21 cellular contexts compared by ENCODE assay signal in genomic region chr22:19991645-19992451, GRCh38. TPM values are rescaled to one million over a fixed set of nuclear protein-coding genes. Genes with fewer than 3 reads are reported as not detected.
DNase-seq lines count a peak whose midpoint lies in the region; ATAC-seq and TF ChIP-seq lines count a peak whose summit lies in the region.
"Had no signal": no experiment of that assay in that cellular context is flagged by ENCODE, and none has a peak within 500 bp of the region (broad histone marks: within the 10 kb centered on the region; RNA-seq: fewer than 3 reads in every experiment).

No MANE protein-coding gene starts in this region.

- H3K4ac ChIP-seq in H9 (ENCODE audit: low read depth, low read length) = no peak overlapping the region

- no peak overlapping the region for H3K18ac ChIP-seq in H9 (ENCODE audit: insufficient read length, low read depth, low read length)

- H4K5ac ChIP-seq in H9 (ENCODE audit: insufficient read length, low read depth, low read length) = no peak overlapping the region

- H3K4me3 Mint-ChIP-seq in H9 (no peak overlapping the region; a peak in 1 of 5 replicates), brain (no peak overlapping the region)
- H3K4me3 Mint-ChIP-seq in activated CD4-positive, alpha-beta memory T cell treated with anti-CD3 and anti-CD28 coated beads, Interleukin-2, amount 10 ng/mL, durations not matched to agents 7 days and 5 days = no peak overlapping the region
- no peak overlapping the region for H3K4me3 Mint-ChIP-seq in stimulated activated effector memory CD8-positive, alpha-beta T cell treated with anti-CD3 and anti-CD28 coated beads, Interleukin-12 subunit alpha, Interleukin-12 subunit beta, amount 100 ng/mL, for 72 hours
- H3K4me3 Mint-ChIP-seq: neural progenitor cell; T-helper 1 cell treated with Interleukin-12 subunit alpha and Interleukin-12 subunit beta and Interleukin-4 antibody, amounts not matched to agents 30 μg/mL and 1 μg/mL, for 36 hours had no signal

- H2BK12ac ChIP-seq in H9 (ENCODE audit: insufficient read length, low read depth, low read length) = no peak overlapping the region

- H3K27ac Mint-ChIP-seq in H9 = no peak overlapping the region
- peak overlapping the region in 3 of 5 experiments; percentile 35 to 80 (median 59) for H3K27ac Mint-ChIP-seq in brain
- no peak overlapping the region for H3K27ac Mint-ChIP-seq in activated CD4-positive, alpha-beta memory T cell treated with anti-CD3 and anti-CD28 coated beads, Interleukin-2, amount 10 ng/mL, durations not matched to agents 7 days and 5 days
- H3K27ac Mint-ChIP-seq in stimulated activated effector memory CD8-positive, alpha-beta T cell treated with anti-CD3 and anti-CD28 coated beads, Interleukin-12 subunit alpha, Interleukin-12 subunit beta, amount 100 ng/mL, for 72 hours = no peak overlapping the region
- H3K27ac Mint-ChIP-seq: activated T-helper 2 cell treated with anti-CD3 and anti-CD28 coated beads, Interferon-gamma antibody, Interleukin-2, Interleukin-4, amounts not matched to agents 10 μg/mL and 5 μg/mL and 100 μg/mL, durations not matched to agents 14 hours and 24 hours and 36 hours; T-helper 1 cell treated with Interleukin-12 subunit alpha and Interleukin-12 subunit beta and Interleukin-4 antibody, amounts not matched to agents 30 μg/mL and 1 μg/mL, for 36 hours had no signal

- no peaks in the 10 kb centered on the region for H3K79me2 ChIP-seq in H9 (ENCODE audit: insufficient read depth, low read length)

- H3K4me3 ChIP-seq in effector memory CD4-positive, alpha-beta T cell (ENCODE audit: insufficient read depth, low read depth, low read length, poor library complexity, severe bottlenecking) = no peak overlapping the region
- H3K4me3 ChIP-seq: neural progenitor cell, suprapubic skin had no signal

- no peaks in the 10 kb centered on the region; the same call in 1 of the 2 replicates for H3K27me3 Mint-ChIP-seq in H9 (ENCODE audit: low read depth)
- H3K27me3 Mint-ChIP-seq in brain = no peaks in the 10 kb centered on the region
- no peaks in the 10 kb centered on the region for H3K27me3 Mint-ChIP-seq in activated CD4-positive, alpha-beta memory T cell treated with anti-CD3 and anti-CD28 coated beads, Interleukin-2, amount 10 ng/mL, durations not matched to agents 7 days and 5 days

- H3K27ac ChIP-seq in H9 (ENCODE audit: insufficient read length, low read depth, low read length) (no peak overlapping the region), layer of hippocampus (ENCODE audit: low read depth, low read length) (peak overlapping the region; percentile 53), substantia nigra (ENCODE audit: low read depth, low read length, poor library complexity, severe bottlenecking) (no peak overlapping the region)
- H3K27ac ChIP-seq in effector memory CD4-positive, alpha-beta T cell (ENCODE audit: insufficient read depth, low read length, poor library complexity, severe bottlenecking) = no peak overlapping the region
- H3K27ac ChIP-seq: epithelial cell of prostate, HL-60, neural progenitor cell, suprapubic skin had no signal

- H3K9me3 Mint-ChIP-seq in H9 = no peaks in the 10 kb centered on the region; a peak in 1 of 5 replicates
- H3K9me3 Mint-ChIP-seq in brain = no peaks in the 10 kb centered on the region
- no peaks in the 10 kb centered on the region for H3K9me3 Mint-ChIP-seq in activated CD4-positive, alpha-beta memory T cell treated with anti-CD3 and anti-CD28 coated beads, Interleukin-2, amount 10 ng/mL, durations not matched to agents 7 days and 5 days
- H3K9me3 Mint-ChIP-seq in stimulated activated effector memory CD8-positive, alpha-beta T cell treated with anti-CD3 and anti-CD28 coated beads, Interleukin-12 subunit alpha, Interleukin-12 subunit beta, amount 100 ng/mL, for 72 hours = no peaks in the 10 kb centered on the region
- H3K9me3 Mint-ChIP-seq: activated T-helper 2 cell treated with anti-CD3 and anti-CD28 coated beads, Interferon-gamma antibody, Interleukin-2, Interleukin-4, amounts not matched to agents 10 μg/mL and 5 μg/mL and 100 μg/mL, durations not matched to agents 14 hours and 24 hours and 36 hours; neural progenitor cell; T-helper 1 cell treated with Interleukin-12 subunit alpha and Interleukin-12 subunit beta and Interleukin-4 antibody, amounts not matched to agents 30 μg/mL and 1 μg/mL, for 36 hours had no signal

- peaks cover 0 to 14% of the 10 kb centered on the region in 2 experiments; a peak in 2 of 4 replicates for H3K4me1 Mint-ChIP-seq in H9
- peaks cover 25% of the 10 kb centered on the region for H3K4me1 Mint-ChIP-seq in brain
- no peaks in the 10 kb centered on the region for H3K4me1 Mint-ChIP-seq in activated CD4-positive, alpha-beta memory T cell treated with anti-CD3 and anti-CD28 coated beads, Interleukin-2, amount 10 ng/mL, durations not matched to agents 7 days and 5 days
- H3K4me1 Mint-ChIP-seq in stimulated activated effector memory CD8-positive, alpha-beta T cell treated with anti-CD3 and anti-CD28 coated beads, Interleukin-12 subunit alpha, Interleukin-12 subunit beta, amount 100 ng/mL, for 72 hours = no peaks in the 10 kb centered on the region

- H3K23ac ChIP-seq in H9 (ENCODE audit: insufficient read length, low read depth, low read length) = no peak overlapping the region

- no peak overlapping the region for H2AFZ ChIP-seq in H9 (ENCODE audit: low read length)
- H2AFZ ChIP-seq: neural progenitor cell had no signal

- no CpG with 5 or more reads among the region's 23 CpGs for WGBS in H9 (ENCODE audit: extremely low coverage, insufficient read length, low lambda C conversion rate)

- H3T11ph ChIP-seq in H9 (ENCODE audit: low read length) = no peak overlapping the region

- H4K20me1 ChIP-seq in H9 (ENCODE audit: control insufficient read depth, insufficient read depth, insufficient read length) = no peaks in the 10 kb centered on the region

- H2BK20ac ChIP-seq in H9 (ENCODE audit: low read depth, low read length, poor library complexity, severe bottlenecking) = no peak overlapping the region

- H4K8ac ChIP-seq in H9 (replicated peaks; ENCODE audit: insufficient read length, low read depth, low read length) = no peak overlapping the region

- CTCF ChIA-PET in activated CD4-positive, alpha-beta memory T cell treated with anti-CD3 and anti-CD28 coated beads, Interleukin-2, amount 10 ng/mL, durations not matched to agents 7 days and 5 days (lab: Charles Lee) = no interaction called here

- no peak overlapping the region for H4K91ac ChIP-seq in H9 (ENCODE audit: insufficient read length, low read depth, low read length)

- ATAC-seq in stimulated activated effector memory CD8-positive, alpha-beta T cell treated with anti-CD3 and anti-CD28 coated beads, Interleukin-12 subunit alpha, Interleukin-12 subunit beta, amount 100 ng/mL, for 72 hours = no peak

- H2AK5ac ChIP-seq in H9 (ENCODE audit: insufficient read length, low read length) = no peak overlapping the region

- POLR2A ChIA-PET in activated CD4-positive, alpha-beta memory T cell treated with anti-CD3 and anti-CD28 coated beads, Interleukin-2, amount 10 ng/mL, durations not matched to agents 7 days and 5 days (lab: Charles Lee) = interaction anchor here (2.0 kb wide), 1 partner anchor 29 kb away, joined by 6 read pairs; the partner anchor contains the start of gene TANGO2

- H3K56ac ChIP-seq in H9 (ENCODE audit: insufficient read length, low read depth, low read length) = no peak overlapping the region

- H3K23me2 ChIP-seq in H9 (ENCODE audit: insufficient read length, low read depth, low read length, poor library complexity, severe bottlenecking) = no peaks in the 10 kb centered on the region

- DNase-seq in H9 = no peak
- DNase-seq in substantia nigra (lab: John Stamatoyannopoulos, UW) = peak in 26 of 49 donors; percentile 15 to 85 (median 46)
- no peak for DNase-seq in activated CD4-positive, alpha-beta memory T cell treated with anti-CD3 and anti-CD28 coated beads, Interleukin-2, amount 10 ng/mL, durations not matched to agents 7 days and 5 days
- no peak for DNase-seq in effector memory CD4-positive, alpha-beta T cell
- DNase-seq in stimulated activated effector memory CD8-positive, alpha-beta T cell treated with anti-CD3 and anti-CD28 coated beads, Interleukin-12 subunit alpha, Interleukin-12 subunit beta, amount 100 ng/mL, for 72 hours (ENCODE audit: low spot score in 2 of 2) = no peak
- no peak for DNase-seq in stimulated activated naive CD4-positive, alpha-beta T cell (lab: John Stamatoyannopoulos, UW)
- DNase-seq: activated CD4-positive, CD25-positive, alpha-beta regulatory T cell; AML-193; GF-D8; mesendoderm; MV-4-11; NCI-H2029; stimulated activated CD4-positive, alpha-beta T cell treated with anti-CD3 and anti-CD28 coated beads, Interleukin-2, amount 100 ng/mL, for 48 hours had no signal

- TF ChIP-seq CTCF in H9 (conservative IDR thresholded peaks at IDR 0.05) = no peak
- no peak for TF ChIP-seq CTCF in brain (conservative IDR thresholded peaks at IDR 0.05)

- no peaks in the 10 kb centered on the region for H3K36me3 Mint-ChIP-seq in H9 (ENCODE audit: insufficient read depth in 1 of 3, low read depth in 3 of 3)
- H3K36me3 Mint-ChIP-seq in brain = no peaks in the 10 kb centered on the region
- H3K36me3 Mint-ChIP-seq in activated CD4-positive, alpha-beta memory T cell treated with anti-CD3 and anti-CD28 coated beads, Interleukin-2, amount 10 ng/mL, durations not matched to agents 7 days and 5 days (ENCODE audit: low read depth) = no peaks in the 10 kb centered on the region
- no peaks in the 10 kb centered on the region for H3K36me3 Mint-ChIP-seq in stimulated activated effector memory CD8-positive, alpha-beta T cell treated with anti-CD3 and anti-CD28 coated beads, Interleukin-12 subunit alpha, Interleukin-12 subunit beta, amount 100 ng/mL, for 72 hours
- H3K36me3 Mint-ChIP-seq: neural progenitor cell had no signal

- no peaks in the 10 kb centered on the region for H3K36me3 ChIP-seq in effector memory CD4-positive, alpha-beta T cell (ENCODE audit: control insufficient read depth, insufficient read depth, low read length)
- H3K36me3 ChIP-seq: neural progenitor cell, suprapubic skin had no signal

- no peak overlapping the region for H3K9ac ChIP-seq in H9 (ENCODE audit: extremely low read depth, insufficient read length, low read length)
- H3K9ac ChIP-seq: neural progenitor cell had no signal

- no peak overlapping the region for H2BK120ac ChIP-seq in H9 (ENCODE audit: low read depth, low read length, poor library complexity, severe bottlenecking)

- H3K14ac ChIP-seq in H9 (ENCODE audit: insufficient read depth, low read length) = peak overlapping the region; percentile 12; the same call in 1 of the 2 replicates

- no peaks in the 10 kb centered on the region for H3K79me1 ChIP-seq in H9 (ENCODE audit: insufficient read depth, low read depth, low read length, poor library complexity, severe bottlenecking)

- no peaks in the 10 kb centered on the region for H3K9me3 ChIP-seq in H9 (ENCODE audit: control insufficient read depth, low read depth, low read length)
- H3K9me3 ChIP-seq in effector memory CD4-positive, alpha-beta T cell (ENCODE audit: control insufficient read depth, low read length) = no peaks in the 10 kb centered on the region
- H3K9me3 ChIP-seq: suprapubic skin had no signal

- H3K4me2 ChIP-seq in H9 (ENCODE audit: insufficient read depth, insufficient read length, low read length) = no peak overlapping the region
- H3K4me2 ChIP-seq: neural progenitor cell had no signal

- no peaks in the 10 kb centered on the region for H3K4me1 ChIP-seq in H9 (ENCODE audit: insufficient read depth, low read length)
- peaks cover under 1% of the 10 kb centered on the region for H3K4me1 ChIP-seq in effector memory CD4-positive, alpha-beta T cell (ENCODE audit: control insufficient read depth, insufficient read depth, low read length, poor library complexity, severe bottlenecking)

- H2BK15ac ChIP-seq in H9 (ENCODE audit: low read depth, low read length) = no peak overlapping the region

- H2BK5ac ChIP-seq in H9 (ENCODE audit: insufficient read length, low read length) = no peak overlapping the region

- no peaks in the 10 kb centered on the region for H3K27me3 ChIP-seq in H9 (ENCODE audit: insufficient read depth, low read length)
- no peaks in the 10 kb centered on the region for H3K27me3 ChIP-seq in layer of hippocampus (ENCODE audit: control insufficient read depth, insufficient read depth, low read length)
- H3K27me3 ChIP-seq in effector memory CD4-positive, alpha-beta T cell (replicated peaks; ENCODE audit: control insufficient read depth, insufficient read depth, low read length, poor library complexity, severe bottlenecking) = no peaks in the 10 kb centered on the region
- H3K27me3 ChIP-seq: neural progenitor cell, suprapubic skin had no signal

RNA-seq across cellular contexts. Expression of gene ARVCF, which starts 24.8 kb away (rescaled TPM):
- total RNA-seq in H9 (2021) = 40.7 and 41.1 TPM in 2 replicates
- polyA plus RNA-seq in brain (ENCODE audit: insufficient read depth, low read depth, low replicate concordance) = 43.9 TPM
- under 1 TPM; 0.58 to 0.71 TPM for total RNA-seq in activated CD4-positive, alpha-beta memory T cell treated with anti-CD3 and anti-CD28 coated beads, Interleukin-2, amount 10 ng/mL, durations not matched to agents 7 days and 5 days

RNA-seq across cellular contexts. Expression of gene TANGO2, which starts 29.1 kb away (rescaled TPM):
- total RNA-seq in H9 (2021) = 14.6 and 22.9 TPM in 2 replicates
- 22.2 TPM for polyA plus RNA-seq in brain (ENCODE audit: insufficient read depth, low read depth, low replicate concordance)
- 10 to 100 TPM; 39.1 to 44.5 TPM for total RNA-seq in activated CD4-positive, alpha-beta memory T cell treated with anti-CD3 and anti-CD28 coated beads, Interleukin-2, amount 10 ng/mL, durations not matched to agents 7 days and 5 days

RNA-seq across cellular contexts. Expression of gene TXNRD2, which starts 50.2 kb away (rescaled TPM):
- 22.9 and 25.5 TPM in 2 replicates for total RNA-seq in H9 (2021)
- polyA plus RNA-seq in brain (ENCODE audit: insufficient read depth, low read depth, low replicate concordance) = 22.2 TPM
- total RNA-seq in activated CD4-positive, alpha-beta memory T cell treated with anti-CD3 and anti-CD28 coated beads, Interleukin-2, amount 10 ng/mL, durations not matched to agents 7 days and 5 days = 10 to 100 TPM; 18.9 to 19.1 TPM

RNA-seq across cellular contexts. Expression of gene COMT, which starts 50.3 kb away (rescaled TPM):
- 42.2 and 43.3 TPM in 2 replicates for total RNA-seq in H9 (2021)
- 161 TPM for polyA plus RNA-seq in brain (ENCODE audit: insufficient read depth, low read depth, low replicate concordance)
- 10 to 100 TPM; 78.7 to 79.3 TPM for total RNA-seq in activated CD4-positive, alpha-beta memory T cell treated with anti-CD3 and anti-CD28 coated beads, Interleukin-2, amount 10 ng/mL, durations not matched to agents 7 days and 5 days

Comparison
In these comparisons a context has a peak if more than half of its experiments do, and no peak if none do; other contexts are left out.
1. DNase-seq: peak in substantia nigra (26 of 49); none in H9 (single experiment), activated CD4-positive, alpha-beta memory T cell treated with anti-CD3 and anti-CD28 coated beads, Interleukin-2, amount 10 ng/mL, durations not matched to agents 7 days and 5 days (single experiment), effector memory CD4-positive, alpha-beta T cell (0 of 3), stimulated activated effector memory CD8-positive, alpha-beta T cell treated with anti-CD3 and anti-CD28 coated beads, Interleukin-12 subunit alpha, Interleukin-12 subunit beta, amount 100 ng/mL, for 72 hours (0 of 2) and stimulated activated naive CD4-positive, alpha-beta T cell (0 of 6).
2. H3K27ac Mint-ChIP-seq: peak in brain (3 of 5); none in H9 (0 of 3), activated CD4-positive, alpha-beta memory T cell treated with anti-CD3 and anti-CD28 coated beads, Interleukin-2, amount 10 ng/mL, durations not matched to agents 7 days and 5 days (single experiment) and stimulated activated effector memory CD8-positive, alpha-beta T cell treated with anti-CD3 and anti-CD28 coated beads, Interleukin-12 subunit alpha, Interleukin-12 subunit beta, amount 100 ng/mL, for 72 hours (single experiment).
3. RNA of gene ARVCF, which starts 24.8 kb away (total RNA-seq): 40.7 to 41.1 TPM in H9; 0.58 to 0.71 TPM in activated CD4-positive, alpha-beta memory T cell treated with anti-CD3 and anti-CD28 coated beads, Interleukin-2, amount 10 ng/mL, durations not matched to agents 7 days and 5 days; every median in the first group is over 10 times any median in the second.